30 cellular contexts compared by ENCODE assay signal in genomic region chr20:38626921-38627659, GRCh38. TPM values are rescaled to one million over a fixed set of nuclear protein-coding genes. Genes with fewer than 3 reads are reported as not detected.
"Had no signal": no experiment of that assay in that cellular context is flagged by ENCODE, and none has a peak within 500 bp of the region (broad histone marks: within the 10 kb centered on the region; RNA-seq: fewer than 3 reads in every experiment).

No MANE protein-coding gene starts in this region.

- FAIRE-seq: TTC549 had no signal

- H3K27me3 ChIP-seq: ascending aorta, cardiac muscle cell had no signal

- H3K9ac ChIP-seq: SK-N-SH had no signal

- DNase-seq: activated CD4-positive, alpha-beta T cell treated with anti-CD3 and anti-CD28 coated beads, Interleukin-2, amount 10 ng/mL, durations not matched to agents 24 days and 14 days; activated CD4-positive, alpha-beta T cell treated with anti-CD3 and anti-CD28 coated beads, Interleukin-2, amount 50 U/mL, for 4 hours; activated CD8-positive, alpha-beta T cell treated with anti-CD3 and anti-CD28 coated beads, Interleukin-2, amount 10 ng/mL, durations not matched to agents 7 days and 5 days; activated gamma-delta T cell; activated naive CD4-positive, alpha-beta T cell treated with Interleukin-2 at 50 U/mL for 16 hours; activated naive CD8-positive, alpha-beta T cell treated with anti-CD3 and anti-CD28 coated beads, Interleukin-2, amount 10 ng/mL, durations not matched to agents 7 days and 5 days; activated T-cell treated with anti-CD3 and anti-CD28 coated beads, Interleukin-2, amount 50 U/mL, for 24 hours; amygdala; MM.1S; MV-4-11; NCI-H1092; NCI-H1436 treated with DMSO at 0.1 percent for 48 hours; NCI-H1694 treated with DMSO at 0.1 percent for 48 hours; NCI-H2029; NCI-H345; NCI-H510A; NCI-H748 treated with DMSO at 0.1 percent for 48 hours; NK-92 treated with Interleukin-12 subunit alpha and Interleukin-12 subunit beta, amount 100 ng/mL, for 24 hours; PC-9; Right ventricle myocardium superior; SJCRH30; SK-N-SH had no signal

- ATAC-seq: activated CD8-positive, alpha-beta T cell treated with anti-CD3 and anti-CD28 coated beads, Interleukin-2, amount 10 ng/mL, durations not matched to agents 7 days and 5 days had no signal

- H3K4me2 ChIP-seq: PC-9, SK-N-SH had no signal

- H3K9me3 ChIP-seq: ascending aorta, SJCRH30, SK-N-SH had no signal

- H3K4me3 ChIP-seq: ascending aorta, cardiac muscle cell, PC-9, SJCRH30 had no signal

- H3K27ac ChIP-seq: ascending aorta, cardiac muscle cell, PC-9, SJCRH30 had no signal

- H3K4me1 ChIP-seq: ascending aorta, SJCRH30 had no signal

- H2AFZ ChIP-seq: PC-9 had no signal

- H3K36me3 ChIP-seq: ascending aorta, cardiac muscle cell, SJCRH30 had no signal

RNA-seq across cellular contexts. Expression of gene ARHGAP40, which starts 25.5 kb away (rescaled TPM):
- total RNA-seq: activated CD4-positive, alpha-beta T cell treated with anti-CD3 and anti-CD28 coated beads, Interleukin-2, amount 10 ng/mL, durations not matched to agents 24 days and 14 days; activated CD8-positive, alpha-beta T cell treated with anti-CD3 and anti-CD28 coated beads, Interleukin-2, amount 10 ng/mL, durations not matched to agents 7 days and 5 days; activated naive CD8-positive, alpha-beta T cell treated with anti-CD3 and anti-CD28 coated beads, Interleukin-2, amount 10 ng/mL, durations not matched to agents 7 days and 5 days; activated T-helper 2 cell treated with anti-CD3 and anti-CD28 coated beads, Interferon-gamma antibody, Interleukin-2, Interleukin-4, amounts not matched to agents 10 μg/mL and 5 μg/mL and 100 μg/mL, durations not matched to agents 14 hours and 24 hours and 36 hours; ascending aorta; cardiac muscle cell; chondrocyte; LHCN-M2; OCI-LY7; Right ventricle myocardium superior; SJCRH30 had no signal
- polyA plus RNA-seq: cardiac muscle cell had no signal

RNA-seq across cellular contexts. Expression of gene ADIG, which starts 46.1 kb away (rescaled TPM):
- total RNA-seq: activated CD4-positive, alpha-beta T cell treated with anti-CD3 and anti-CD28 coated beads, Interleukin-2, amount 10 ng/mL, durations not matched to agents 24 days and 14 days; activated CD8-positive, alpha-beta T cell treated with anti-CD3 and anti-CD28 coated beads, Interleukin-2, amount 10 ng/mL, durations not matched to agents 7 days and 5 days; activated naive CD8-positive, alpha-beta T cell treated with anti-CD3 and anti-CD28 coated beads, Interleukin-2, amount 10 ng/mL, durations not matched to agents 7 days and 5 days; activated T-helper 2 cell treated with anti-CD3 and anti-CD28 coated beads, Interferon-gamma antibody, Interleukin-2, Interleukin-4, amounts not matched to agents 10 μg/mL and 5 μg/mL and 100 μg/mL, durations not matched to agents 14 hours and 24 hours and 36 hours; ascending aorta; cardiac muscle cell; chondrocyte; LHCN-M2; OCI-LY7; PC-9; Right ventricle myocardium superior; SJCRH30 had no signal
- polyA plus RNA-seq: adipose tissue, cardiac muscle cell, SK-N-SH had no signal
